ENCODE assay signal across 8 cellular contexts in the genomic region with DNA sequence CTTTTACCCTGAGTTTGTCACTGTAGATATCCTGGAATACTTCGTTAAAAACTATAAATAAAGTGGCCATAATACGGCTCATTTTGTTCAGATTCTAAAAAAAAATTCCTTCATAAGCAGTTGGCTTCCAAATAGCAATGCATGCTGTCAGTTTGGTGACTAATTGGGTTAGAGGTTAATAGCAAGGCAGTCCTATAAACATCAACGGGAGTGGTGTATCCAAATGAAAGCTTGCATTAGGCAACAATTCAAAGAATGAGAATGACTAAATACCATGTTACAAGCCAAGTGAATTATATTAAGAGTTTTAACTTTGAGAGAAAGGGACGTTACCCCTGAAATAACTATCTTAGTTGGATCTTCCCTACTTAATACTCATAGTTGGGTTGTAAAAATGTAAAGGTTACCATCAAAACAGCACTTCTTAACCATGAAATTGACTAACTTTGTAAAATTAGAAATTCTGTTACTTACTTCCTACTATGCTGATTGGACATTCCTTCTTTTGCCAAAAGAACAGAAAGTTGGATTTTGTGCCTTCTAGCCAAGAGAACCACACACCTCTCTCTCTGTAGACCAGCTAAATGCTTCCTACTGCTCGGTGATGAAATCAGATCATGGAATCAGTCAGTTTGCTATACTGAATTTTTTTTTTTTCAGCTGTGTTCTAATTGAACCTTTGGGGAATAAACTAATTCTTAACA.
DNase-seq lines count a peak whose midpoint lies in the region; ATAC-seq and TF ChIP-seq lines count a peak whose summit lies in the region.

No MANE protein-coding gene starts in this region.

- peaks cover 64% of the 10 kb centered on the region for H3K4me1 ChIP-seq in Loucy (ENCODE audit: insufficient read depth, low read length, poor library complexity, severe bottlenecking)
- H3K4me1 ChIP-seq in mesenchymal stem cell (ENCODE audit: control insufficient read depth, insufficient read depth, low read depth, low read length): peaks cover 14% of the 10 kb centered on the region

- H3K9ac ChIP-seq in Loucy (ENCODE audit: low read depth, low read length, poor library complexity, severe bottlenecking) (peak overlapping the region; percentile 13), mesenchymal stem cell (ENCODE audit: low read length) (peak overlapping the region; percentile 76)

- peaks cover 97% of the 10 kb centered on the region for H3K79me2 ChIP-seq in Loucy (ENCODE audit: insufficient read depth, low read length)

- H2BK120ac ChIP-seq in mesenchymal stem cell (ENCODE audit: low read depth, low read length): no peak overlapping the region

- no peak overlapping the region for H2AK5ac ChIP-seq in mesenchymal stem cell (ENCODE audit: low read length, severe bottlenecking)

- ATAC-seq in HG02970 (IDR thresholded peaks at IDR 0.05; ENCODE audit: low FRiP score, unreplicated experiment): no peak

- H3K4me3 Mint-ChIP-seq in activated naive CD4-positive, alpha-beta T cell treated with anti-CD3 and anti-CD28 coated beads, Interleukin-2, amount 10 ng/mL, durations not matched to agents 7 days and 5 days: no peak overlapping the region

- no peak overlapping the region for H3K27ac Mint-ChIP-seq in activated naive CD4-positive, alpha-beta T cell treated with anti-CD3 and anti-CD28 coated beads, Interleukin-2, amount 10 ng/mL, durations not matched to agents 7 days and 5 days

- H4K8ac ChIP-seq in mesenchymal stem cell (ENCODE audit: low read length): no peak overlapping the region

- H3K9me3 Mint-ChIP-seq in activated naive CD4-positive, alpha-beta T cell treated with anti-CD3 and anti-CD28 coated beads, Interleukin-2, amount 10 ng/mL, durations not matched to agents 7 days and 5 days: peaks cover 10% of the 10 kb centered on the region

- H3K27ac ChIP-seq in mesenchymal stem cell (ENCODE audit: low read length, poor library complexity, severe bottlenecking): peak overlapping the region; percentile 78

- H3K36me3 Mint-ChIP-seq in activated naive CD4-positive, alpha-beta T cell treated with anti-CD3 and anti-CD28 coated beads, Interleukin-2, amount 10 ng/mL, durations not matched to agents 7 days and 5 days: peaks cover 7% of the 10 kb centered on the region

- H3K27me3 ChIP-seq in Loucy (ENCODE audit: insufficient read depth, low read length, poor library complexity, severe bottlenecking) (no peaks in the 10 kb centered on the region), mesenchymal stem cell (ENCODE audit: control insufficient read depth in 1 of 2, insufficient read depth in 1 of 2, low read length in 2 of 2) (no peaks in the 10 kb centered on the region)

- H2AFZ ChIP-seq in Loucy (ENCODE audit: low read length) (no peak overlapping the region), mesenchymal stem cell (ENCODE audit: low read depth, low read length) (no peak overlapping the region)

- WGBS in mesenchymal stem cell: 0% methylated on average over 1 of the region's 5 CpGs

- no peak overlapping the region for H2BK15ac ChIP-seq in mesenchymal stem cell (ENCODE audit: low read depth, poor library complexity, severe bottlenecking)

- H3K14ac ChIP-seq in mesenchymal stem cell (ENCODE audit: low read length in 2 of 2): no peak overlapping the region

- H4K20me1 ChIP-seq in Loucy (ENCODE audit: insufficient read depth, low read length, poor library complexity, severe bottlenecking): peaks cover 3% of the 10 kb centered on the region

- no peaks in the 10 kb centered on the region for H3K27me3 Mint-ChIP-seq in activated naive CD4-positive, alpha-beta T cell treated with anti-CD3 and anti-CD28 coated beads, Interleukin-2, amount 10 ng/mL, durations not matched to agents 7 days and 5 days

- H3K4me3 ChIP-seq in Loucy (ENCODE audit: low read length, poor library complexity, severe bottlenecking): no peak overlapping the region
- peak overlapping the region in 1 of 2 experiments; percentile 57 for H3K4me3 ChIP-seq in mesenchymal stem cell (ENCODE audit: insufficient read depth in 1 of 2, low read depth in 1 of 2, low read length in 2 of 2)

- peaks cover 16% of the 10 kb centered on the region for H3K79me1 ChIP-seq in mesenchymal stem cell (replicated peaks; ENCODE audit: low read length, poor library complexity, severe bottlenecking)

- H3K36me3 ChIP-seq in Loucy (ENCODE audit: insufficient read depth, low read length) (no peaks in the 10 kb centered on the region), mesenchymal stem cell (ENCODE audit: control insufficient read depth in 1 of 2, insufficient read depth in 2 of 2, low read depth in 1 of 2, low read length in 2 of 2) (no peaks in the 10 kb centered on the region)

- H3K4ac ChIP-seq in mesenchymal stem cell (ENCODE audit: low read depth in 1 of 2, low read length in 2 of 2): no peak overlapping the region

- H3F3A ChIP-seq in Loucy (ENCODE audit: low read depth): 0 out of 2 replicates have a peak, but pooled peaks cover 3% of the 10 kb centered on the region

- no peak overlapping the region for H4K91ac ChIP-seq in mesenchymal stem cell (ENCODE audit: low read length)

- peaks cover 10% of the 10 kb centered on the region for H3K4me1 Mint-ChIP-seq in activated naive CD4-positive, alpha-beta T cell treated with anti-CD3 and anti-CD28 coated beads, Interleukin-2, amount 10 ng/mL, durations not matched to agents 7 days and 5 days

- H3K4me2 ChIP-seq in Loucy (ENCODE audit: low read depth, low read length, poor library complexity, severe bottlenecking): peak overlapping the region; percentile 33
- no peak overlapping the region for H3K4me2 ChIP-seq in mesenchymal stem cell (ENCODE audit: low read length, poor library complexity, severe bottlenecking)

- no peak overlapping the region for H2BK12ac ChIP-seq in mesenchymal stem cell (ENCODE audit: low read length in 2 of 2)

- H3K23ac ChIP-seq in mesenchymal stem cell (ENCODE audit: low read length in 2 of 2): no peak overlapping the region

- CTCF ChIA-PET in activated naive CD4-positive, alpha-beta T cell treated with anti-CD3 and anti-CD28 coated beads, Interleukin-2, amount 10 ng/mL, durations not matched to agents 7 days and 5 days (lab: Charles Lee): no interaction called here

- H2BK5ac ChIP-seq in mesenchymal stem cell (ENCODE audit: low read depth, low read length, poor library complexity, severe bottlenecking): no peak overlapping the region

- H3K9me2 ChIP-seq in Loucy (replicated peaks; ENCODE audit: low read depth, low read length): no peaks in the 10 kb centered on the region

- H3K9me3 ChIP-seq in Loucy (ENCODE audit: insufficient read depth, low read depth, low read length): peaks cover 3% of the 10 kb centered on the region; the same call in 1 of the 2 replicates
- peaks cover 2% of the 10 kb centered on the region for H3K9me3 ChIP-seq in mesenchymal stem cell (ENCODE audit: control insufficient read depth, low read length)

- TF ChIP-seq CTCF in Loucy (conservative IDR thresholded peaks at IDR 0.05; ENCODE audit: low read length): no peak

- no peak overlapping the region for H3K18ac ChIP-seq in mesenchymal stem cell (ENCODE audit: low read depth in 1 of 2, low read length in 2 of 2)

- DNase-seq in A172 (ENCODE audit: low spot score) (peak; percentile 88), dermis blood vessel endothelial cell (peak; percentile 88), mesenchymal stem cell (peak; percentile 94), DMS153 treated with DMSO at 0.1 percent for 48 hours (lab: John Stamatoyannopoulos, UW; ENCODE audit: unreplicated experiment) (no peak), HK-2 (ENCODE audit: unreplicated experiment) (no peak)
- no peak for DNase-seq in activated naive CD4-positive, alpha-beta T cell treated with anti-CD3 and anti-CD28 coated beads, Interleukin-2, amount 10 ng/mL, durations not matched to agents 7 days and 5 days

Comparison
In these comparisons a context has a peak if more than half of its experiments do, and no peak if none do; other contexts are left out.
1. DNase-seq: peak in A172 (single experiment), dermis blood vessel endothelial cell (single experiment) and mesenchymal stem cell (single experiment); none in activated naive CD4-positive, alpha-beta T cell treated with anti-CD3 and anti-CD28 coated beads, Interleukin-2, amount 10 ng/mL, durations not matched to agents 7 days and 5 days (single experiment), DMS153 treated with DMSO at 0.1 percent for 48 hours (single experiment) and HK-2 (single experiment).